1 cellular context compared by ENCODE assay signal in the genomic region with DNA sequence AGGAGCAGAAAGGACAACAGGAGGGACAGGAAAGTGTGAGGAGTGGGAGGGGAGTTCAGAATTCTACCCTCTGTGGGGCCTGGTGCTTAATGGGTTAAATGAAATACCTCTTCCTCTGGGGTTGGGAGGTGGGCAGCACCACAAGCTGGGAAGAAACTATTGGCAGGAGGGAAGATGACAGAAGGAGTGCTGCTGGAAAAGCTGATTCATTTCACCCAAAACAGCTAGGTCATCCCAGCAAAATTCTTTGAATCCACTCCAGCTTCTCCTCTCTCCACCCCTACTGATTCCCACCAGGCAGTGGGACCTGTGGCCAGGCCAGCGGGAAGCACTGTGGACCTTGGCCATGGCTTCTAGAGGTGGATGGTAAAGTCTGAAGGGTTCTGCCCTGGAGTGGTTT.
A peak's percentile ranks its signal among the peaks of the same experiment; 100 is the strongest.
TF ChIP-seq lines count a peak whose summit lies in the region.

No MANE protein-coding gene starts in this region.

TF ChIP-seq in H1, 55 proteins besides CTCF, POLR2A, EP300 and RAD21:
- TF ChIP-seq KDM4A (IDR thresholded peaks at IDR 0.05; ENCODE audit: low read depth, low read length, severe bottlenecking) (no peak), BACH1 (IDR thresholded peaks at IDR 0.05; ENCODE audit: low read length) (peak; percentile 48; the same call in 1 of the 2 replicates)
